10 cellular contexts compared by ENCODE assay signal in the genomic region with DNA sequence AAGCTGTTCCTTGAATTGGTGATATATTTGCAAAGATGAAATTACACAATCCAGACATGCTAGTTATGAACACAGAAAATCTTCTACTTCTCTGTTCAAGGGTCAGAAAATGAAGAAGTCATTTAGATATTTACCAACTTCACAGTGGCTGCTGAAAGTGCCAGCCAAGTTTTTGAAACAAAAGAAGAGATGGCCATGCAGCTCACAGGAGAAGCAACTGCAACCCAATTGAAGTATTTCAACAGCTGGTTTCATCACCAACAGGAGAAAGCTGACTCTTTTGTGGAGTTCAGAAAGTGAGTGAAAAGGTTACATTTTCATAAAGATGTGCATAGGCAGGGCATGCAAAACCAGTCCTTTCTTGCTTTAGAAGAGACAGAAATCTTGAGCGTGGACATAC.
DNase-seq lines count a peak whose midpoint lies in the region; ATAC-seq, FAIRE-seq and TF ChIP-seq lines count a peak whose summit lies in the region.
"Had no signal": no experiment of that assay in that cellular context is flagged by ENCODE, and none has a peak within 500 bp of the region (broad histone marks: within the 10 kb centered on the region; RNA-seq: fewer than 3 reads in every experiment).

No MANE protein-coding gene starts in this region.

- no peaks in the 10 kb centered on the region for H3K79me1 ChIP-seq in H1 (ENCODE audit: low read depth, low read length)
- no peaks in the 10 kb centered on the region for H3K79me1 ChIP-seq in neuronal stem cell (ENCODE audit: low read depth, low read length)

- H3K4me1 ChIP-seq in H1 (replicated peaks in 1 of 4; ENCODE audit: control insufficient read depth in 3 of 4, insufficient read depth in 4 of 4, low read length in 3 of 4) (no peaks in the 10 kb centered on the region), neuronal stem cell (ENCODE audit: control insufficient read depth in 2 of 2, insufficient read depth in 1 of 2, low read depth in 1 of 2, low read length in 2 of 2) (peaks cover 0 to 1% of the 10 kb centered on the region in 2 donors)

- FAIRE-seq in H1 (lab: Jason Lieb, UNC): no peak

- H3K56ac ChIP-seq in H1 (replicated peaks; ENCODE audit: insufficient read length, low read depth, low read length): no peak overlapping the region

- TF ChIP-seq EP300 in H1 (IDR thresholded peaks at IDR 0.05; ENCODE audit: borderline replicate concordance in 1 of 2, low read depth in 2 of 2, low read length in 2 of 2): no peak

- no peak overlapping the region for H4K5ac ChIP-seq in H1 (ENCODE audit: insufficient read length, low read depth, low read length)

- H4K8ac ChIP-seq in H1 (ENCODE audit: extremely low read depth, insufficient read depth, low read length) (no peak overlapping the region), neuronal stem cell (ENCODE audit: low read depth, low read length) (no peak overlapping the region)

- H3K18ac ChIP-seq in H1 (ENCODE audit: extremely low read depth, low read length) (no peak overlapping the region), neuronal stem cell (ENCODE audit: low read length) (no peak overlapping the region)

- H2BK5ac ChIP-seq in H1 (ENCODE audit: low read depth, low read length) (no peak overlapping the region), neuronal stem cell (ENCODE audit: low read length) (no peak overlapping the region)

- H3K4me3 ChIP-seq in H1 (ENCODE audit: extremely low read depth in 1 of 4, insufficient read depth in 2 of 4, low read depth in 3 of 4, low read length in 4 of 4) (no peak overlapping the region), neuronal stem cell (ENCODE audit: low read length in 2 of 2) (no peak overlapping the region)

- POLR2A ChIA-PET in H1 (lab: Charles Lee; ENCODE audit: partially characterized antibody): no interaction called here
- POLR2A ChIA-PET in HEK293T (lab: Yijun Ruan, JAX): no interaction called here

- H3K27me3 ChIP-seq in H1 (replicated peaks in 1 of 4; ENCODE audit: control insufficient read depth in 3 of 4, extremely low read depth in 1 of 4, insufficient read depth in 3 of 4, low read length in 3 of 4) (no peaks in the 10 kb centered on the region), neuronal stem cell (ENCODE audit: control insufficient read depth in 3 of 3, insufficient read depth in 3 of 3, low read depth in 1 of 3, low read length in 3 of 3) (no peaks in the 10 kb centered on the region)

- TF ChIP-seq CTCF in H1 (IDR thresholded peaks at IDR 0.05; ENCODE audit: control extremely low read depth in 1 of 3, insufficient read depth in 1 of 3, low read depth in 1 of 3, low read length in 3 of 3): no peak

- DNase-seq in H1 (ENCODE audit: low read depth in 1 of 2, low spot score in 2 of 2) (no peak), DMS 273 (lab: John Stamatoyannopoulos, UW; ENCODE audit: unreplicated experiment) (no peak), HEK293T (ENCODE audit: extremely low spot score) (no peak), neuronal stem cell (ENCODE audit: low spot score) (no peak), COLO829 (ENCODE audit: low spot score) (no peak)
- DNase-seq: COR-L47, NCI-H1417 treated with DMSO at 0.1 percent for 48 hours had no signal

- TF ChIP-seq RAD21 in H1 (IDR thresholded peaks at IDR 0.05 in 1 of 2, conservative IDR thresholded peaks at IDR 0.05 in 1 of 2; ENCODE audit: low read depth in 2 of 2, low read length in 2 of 2): no peak

- H3K4ac ChIP-seq in H1 (replicated peaks; ENCODE audit: insufficient read length, low read depth, low read length): no peak overlapping the region
- no peak overlapping the region for H3K4ac ChIP-seq in neuronal stem cell (ENCODE audit: low read length)

- peak; percentile 46 for ATAC-seq in GM18517 (IDR thresholded peaks at IDR 0.05; ENCODE audit: unreplicated experiment)
- peak; percentile 67 for ATAC-seq in GM21526 (IDR thresholded peaks at IDR 0.05; ENCODE audit: low FRiP score, unreplicated experiment)
- ATAC-seq in HG03342 (IDR thresholded peaks at IDR 0.05; ENCODE audit: unreplicated experiment): peak; percentile 36

- H2BK12ac ChIP-seq in H1 (ENCODE audit: low read depth, low read length): no peak overlapping the region
- no peak overlapping the region for H2BK12ac ChIP-seq in neuronal stem cell (ENCODE audit: low read length)

- H2AFZ ChIP-seq in H1 (ENCODE audit: low read length): 0 out of 2 replicates have a peak overlapping the region, but pooled peaks have one; percentile 9
- no peak overlapping the region for H2AFZ ChIP-seq in neuronal stem cell (ENCODE audit: low read length)

- H3K14ac ChIP-seq in H1 (ENCODE audit: insufficient read length): no peak overlapping the region
- H3K14ac ChIP-seq in neuronal stem cell (ENCODE audit: low read length): no peak overlapping the region

- H2BK120ac ChIP-seq in H1 (replicated peaks; ENCODE audit: low read depth, low read length) (no peak overlapping the region), neuronal stem cell (ENCODE audit: low read depth, low read length) (no peak overlapping the region)

- no peaks in the 10 kb centered on the region for H3K23me2 ChIP-seq in H1 (ENCODE audit: low read depth, low read length)

- CTCF ChIA-PET in H1 (lab: Charles Lee; ENCODE audit: partially characterized antibody): interaction anchor here (1.0 to 9.1 kb wide), 2 partner anchors 11 kb away, joined by 3 to 68 read pairs; no protein-coding TSS in a partner anchor
- CTCF ChIA-PET in HEK293T (lab: Yijun Ruan, JAX): no interaction called here

- H3K27ac ChIP-seq in H1 (ENCODE audit: low read depth, low read length) (no peak overlapping the region), neuronal stem cell (replicated peaks; ENCODE audit: low read length) (no peak overlapping the region)

- no peaks in the 10 kb centered on the region for H3K9me3 ChIP-seq in H1 (ENCODE audit: insufficient read depth in 2 of 2, low read depth in 1 of 2, low read length in 1 of 2)
- no peaks in the 10 kb centered on the region for H3K9me3 ChIP-seq in neuronal stem cell (replicated peaks in 1 of 2; ENCODE audit: control insufficient read depth in 2 of 2, insufficient read depth in 1 of 2, low read depth in 1 of 2, low read length in 2 of 2)

- H4K91ac ChIP-seq in H1 (replicated peaks; ENCODE audit: insufficient read length, low read length): no peak overlapping the region
- H4K91ac ChIP-seq in neuronal stem cell (ENCODE audit: low read depth, low read length, poor library complexity): no peak overlapping the region

- H3K4me2 ChIP-seq in H1 (ENCODE audit: insufficient read depth in 1 of 2, low read depth in 2 of 2, low read length in 2 of 2) (no peak overlapping the region), neuronal stem cell (ENCODE audit: insufficient read depth, low read length, poor library complexity, severe bottlenecking) (no peak overlapping the region)

- H2AK5ac ChIP-seq in H1 (ENCODE audit: low read depth, low read length): no peak overlapping the region
- H2AK5ac ChIP-seq in neuronal stem cell (ENCODE audit: low read depth, low read length): no peak overlapping the region

- no peak overlapping the region for H2BK20ac ChIP-seq in H1 (ENCODE audit: low read length)

- 91% methylated on average over 1 of the region's 1 CpG; no CpG with 5 or more reads in 1 of the 2 experiments for WGBS in H1 (ENCODE audit: extremely low coverage in 1 of 2, insufficient coverage in 1 of 2, insufficient read length in 1 of 2, insufficient replicate concordance in 2 of 2, low coverage in 1 of 2, low lambda C conversion rate in 2 of 2, missing lambda C conversion rate in 1 of 2), 2 experiments
- no CpG with 5 or more reads among the region's 1 CpG for WGBS in neuronal stem cell (ENCODE audit: extremely low coverage in 2 of 2, insufficient read length in 2 of 2, insufficient replicate concordance in 1 of 2), 2 donors

- H4K20me1 ChIP-seq in H1 (replicated peaks in 1 of 2; ENCODE audit: control insufficient read depth in 1 of 2, insufficient read depth in 2 of 2, low read length in 2 of 2): no peaks in the 10 kb centered on the region

- no peaks in the 10 kb centered on the region for H3K36me3 ChIP-seq in H1 (ENCODE audit: control insufficient read depth in 2 of 4, insufficient read depth in 4 of 4, low read length in 3 of 4)
- no peaks in the 10 kb centered on the region for H3K36me3 ChIP-seq in neuronal stem cell (replicated peaks in 1 of 2; ENCODE audit: control insufficient read depth in 2 of 2, insufficient read depth in 2 of 2, low read length in 2 of 2)

- no peaks in the 10 kb centered on the region for H3K79me2 ChIP-seq in H1 (ENCODE audit: control insufficient read depth in 1 of 2, insufficient read depth in 2 of 2, low read length in 2 of 2)

- no peak for TF ChIP-seq POLR2A in H1 (IDR thresholded peaks at IDR 0.05; ENCODE audit: control extremely low read depth in 1 of 2, low read depth in 2 of 2, low read length in 2 of 2)

- H3K23ac ChIP-seq in H1 (ENCODE audit: insufficient read length): no peak overlapping the region
- H3K23ac ChIP-seq in neuronal stem cell (ENCODE audit: low read depth, low read length, poor library complexity): no peak overlapping the region

- H2BK15ac ChIP-seq in H1 (ENCODE audit: low read length): no peak overlapping the region
- H2BK15ac ChIP-seq in neuronal stem cell (ENCODE audit: low read length): no peak overlapping the region

- H3K9ac ChIP-seq in H1 (replicated peaks in 1 of 4; ENCODE audit: extremely low read depth in 1 of 4, low read depth in 3 of 4, low read length in 3 of 4) (no peak overlapping the region), neuronal stem cell (ENCODE audit: low read depth, low read length, poor library complexity) (no peak overlapping the region)

TF ChIP-seq in H1, 55 proteins besides CTCF, POLR2A, EP300 and RAD21 (continues in another document):
- TF ChIP-seq KDM4A (IDR thresholded peaks at IDR 0.05; ENCODE audit: low read depth, low read length, severe bottlenecking): no peak
- TF ChIP-seq POU5F1 (IDR thresholded peaks at IDR 0.05; ENCODE audit: low read depth, low read length): no peak
- no peak for TF ChIP-seq TEAD4 (IDR thresholded peaks at IDR 0.05; ENCODE audit: low read depth, low read length)
- TF ChIP-seq HDAC2 (IDR thresholded peaks at IDR 0.05; ENCODE audit: borderline replicate concordance in 1 of 2, low read depth in 2 of 2, low read length in 2 of 2): no peak
- no peak for TF ChIP-seq SIN3A (conservative IDR thresholded peaks at IDR 0.05 in 1 of 2, IDR thresholded peaks at IDR 0.05 in 1 of 2; ENCODE audit: low read depth in 1 of 2, low read length in 2 of 2)

TF ChIP-seq in HEK293T, 16 proteins besides CTCF, POLR2A, EP300 and RAD21:
- TF ChIP-seq ZNF384 (IDR thresholded peaks at IDR 0.05): no peak
TF ChIP-seq in HEK293T: peak in this region for 0.
